In the genomic region with DNA sequence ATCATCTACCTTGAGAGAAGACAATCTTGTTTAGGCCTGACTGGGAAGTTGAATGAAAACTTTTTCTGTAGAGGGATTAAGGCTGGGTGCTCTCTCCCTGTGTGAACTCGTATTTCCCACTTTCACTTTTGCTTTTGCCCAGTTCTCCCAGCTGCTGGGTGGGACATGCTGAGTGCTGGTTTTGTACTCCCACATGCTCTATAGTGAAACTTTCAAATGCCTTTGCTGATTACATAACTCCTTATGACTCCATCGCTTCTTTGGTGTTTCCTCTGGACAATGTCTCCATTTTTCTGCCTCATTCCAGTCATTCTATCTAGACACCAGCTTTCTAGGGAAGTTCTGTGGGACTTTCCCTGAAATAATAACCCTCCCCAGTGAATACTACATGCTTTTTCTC, we compare ENCODE assay signal across 10 cellular contexts.
A peak's percentile ranks its signal among the peaks of the same experiment; 100 is the strongest.
DNase-seq lines count a peak whose midpoint lies in the region; ATAC-seq and TF ChIP-seq lines count a peak whose summit lies in the region.
"Had no signal": no experiment of that assay in that cellular context is flagged by ENCODE, and none has a peak within 500 bp of the region (broad histone marks: within the 10 kb centered on the region; RNA-seq: fewer than 3 reads in every experiment).

No MANE protein-coding gene starts in this region.

- H3K27me3 ChIP-seq in heart right ventricle (peaks cover 0 to 12% (median 0%) of the 10 kb centered on the region in 7 donors), thyroid gland (no peaks in the 10 kb centered on the region), gastrocnemius medialis (no peaks in the 10 kb centered on the region)
- H3K27me3 ChIP-seq: neutrophil had no signal

- peak; percentile 67 for DNase-seq in GM12865 (ENCODE audit: low read depth)
- peak; percentile 32 for DNase-seq in RPMI8226
- peak in 1 of 2 donors; percentile 35 for DNase-seq in heart right ventricle
- peak; percentile 8 to 13 for DNase-seq in thyroid gland
- DNase-seq in occipital lobe (lab: John Stamatoyannopoulos, UW): no peak
- no peak for DNase-seq in gastrocnemius medialis
- no peak for DNase-seq in DMS153 treated with DMSO at 0.1 percent for 48 hours (lab: John Stamatoyannopoulos, UW; ENCODE audit: unreplicated experiment)

- TF ChIP-seq CTCF in GM12865 (IDR thresholded peaks at IDR 0.05; ENCODE audit: insufficient read depth, low read depth, low read length, missing control alignments) (no peak), heart right ventricle (IDR thresholded peaks at IDR 0.05) (no peak), thyroid gland (IDR thresholded peaks at IDR 0.05) (no peak), gastrocnemius medialis (IDR thresholded peaks at IDR 0.05 in 4 of 5, conservative IDR thresholded peaks at IDR 0.05 in 1 of 5) (no peak)

- H3K4me1 ChIP-seq in heart right ventricle: peaks cover 0 to 12% (median 0%) of the 10 kb centered on the region in 9 donors
- H3K4me1 ChIP-seq in thyroid gland: peaks cover 0 to 6% of the 10 kb centered on the region in 2 donors
- no peaks in the 10 kb centered on the region for H3K4me1 ChIP-seq in gastrocnemius medialis

- H3K36me3 ChIP-seq in heart right ventricle: no peaks in the 10 kb centered on the region
- H3K36me3 ChIP-seq in thyroid gland: no peaks in the 10 kb centered on the region
- no peaks in the 10 kb centered on the region for H3K36me3 ChIP-seq in gastrocnemius medialis
- H3K36me3 ChIP-seq: neutrophil had no signal

- H3K27ac ChIP-seq in heart right ventricle (peak overlapping the region in 4 of 10 donors; percentile 1 to 38 (median 28)), thyroid gland (no peak overlapping the region), gastrocnemius medialis (no peak overlapping the region)
- H3K27ac ChIP-seq: neutrophil, SK-N-MC had no signal

- WGBS in heart right ventricle, 2 donors: 22 to 32% methylated on average over 2 of the region's 2 CpGs
- 22 to 26% methylated on average over 2 of the region's 2 CpGs for WGBS in thyroid gland, 2 donors

- TF ChIP-seq POLR2A in thyroid gland (IDR thresholded peaks at IDR 0.05) (no peak), gastrocnemius medialis (IDR thresholded peaks at IDR 0.05) (no peak)

- no peak overlapping the region; the same call in 1 of the 2 replicates for H3K4me3 ChIP-seq in GM12865 (ENCODE audit: low read depth, low read length)
- H3K4me3 ChIP-seq in heart right ventricle: peak overlapping the region in 6 of 10 donors; percentile 18 to 33 (median 28)
- H3K4me3 ChIP-seq in thyroid gland (replicated peaks in 1 of 3): no peak overlapping the region
- no peak overlapping the region for H3K4me3 ChIP-seq in gastrocnemius medialis
- H3K4me3 ChIP-seq: SK-N-MC had no signal

- intact Hi-C loops in heart right ventricle (cut with DNase I): loop anchor here in 8 of 10 donors (5.0 to 10.0 kb wide), 5 partner anchors 841 to 1141 kb away; partner anchors contain the start of gene HS3ST1 (in 5 of the 8)
- intact Hi-C loops in thyroid gland (cut with DNase I): no loop called here
- intact Hi-C loops in gastrocnemius medialis (cut with DNase I; ENCODE audit: low total_unique reads): no loop called here

- ATAC-seq in HG02588 (IDR thresholded peaks at IDR 0.05; ENCODE audit: unreplicated experiment): peak; percentile 73
- ATAC-seq in heart right ventricle: peak in 7 of 8 donors; percentile 58 to 93 (median 89)
- ATAC-seq in gastrocnemius medialis: no peak

- in situ Hi-C loops in gastrocnemius medialis (cut with MboI; ENCODE audit: low sequenced_read_pairs in 4 of 4): loop anchor here in 2 of 4 donors (25.0 kb wide), 2 partner anchors 853 to 1128 kb away; partner anchors contain the start of gene HS3ST1 (in 2 of the 2)

- H3K9me3 ChIP-seq in heart right ventricle: no peaks in the 10 kb centered on the region
- H3K9me3 ChIP-seq in thyroid gland: no peaks in the 10 kb centered on the region
- no peaks in the 10 kb centered on the region for H3K9me3 ChIP-seq in gastrocnemius medialis
- H3K9me3 ChIP-seq: neutrophil had no signal

Comparison
In these comparisons a context has a peak if more than half of its experiments do, and no peak if none do; other contexts are left out.
1. DNase-seq: peak in GM12865 (single experiment), RPMI8226 (single experiment) and thyroid gland (2 of 2); none in occipital lobe (single experiment), gastrocnemius medialis (0 of 2) and DMS153 treated with DMSO at 0.1 percent for 48 hours (single experiment).
2. H3K4me3 ChIP-seq: peak in heart right ventricle (6 of 10); none in GM12865 (single experiment), thyroid gland (0 of 3) and gastrocnemius medialis (0 of 4).
3. ATAC-seq: peak in HG02588 (single experiment) and heart right ventricle (7 of 8); none in gastrocnemius medialis (0 of 2).
4. intact Hi-C loops: an anchor here in heart right ventricle (5.0 to 10.0 kb wide); none called in thyroid gland and gastrocnemius medialis.